In genomic region chr9:128553695-128554094, GRCh38 we compare ENCODE assay signal across 8 cellular contexts. TPM values are rescaled to one million over a fixed set of nuclear protein-coding genes. Genes with fewer than 3 reads are reported as not detected.
DNase-seq lines count a peak whose midpoint lies in the region; ATAC-seq and TF ChIP-seq lines count a peak whose summit lies in the region.

No MANE protein-coding gene starts in this region.

- intact Hi-C loops in dorsolateral prefrontal cortex (cut with DNase I) = loop anchor here (2.0 to 10.0 kb wide), 6 partner anchors 49 to 229 kb away; partner anchors contain the start of genes GLE1 (in 2 of the 2), COQ4 (in 1 of the 2), SET (in 1 of the 2) and TRUB2 (in 1 of the 2)

- H4K20me1 ChIP-seq in neural progenitor cell (ENCODE audit: low read depth) = peaks cover 51% of the 10 kb centered on the region

- CTCF ChIA-PET in BJ (lab: Yijun Ruan, JAX) (interaction anchor here (1.0 to 1.7 kb wide), 3 partner anchors 14 to 115 kb away, joined by 3 to 7 read pairs (median 4); no protein-coding TSS in a partner anchor), T-cell (lab: Charles Lee) (no interaction called here)

- peaks cover 35% of the 10 kb centered on the region for H3K4me1 ChIP-seq in neural progenitor cell

- H3K4me3 Mint-ChIP-seq in neural progenitor cell (no peak overlapping the region), T-cell (no peak overlapping the region)

- H3K36me3 ChIP-seq in BJ (ENCODE audit: control insufficient read depth, insufficient read depth, low read length) (no peaks in the 10 kb centered on the region), MG63 (peaks cover 6% of the 10 kb centered on the region), neural progenitor cell (no peaks in the 10 kb centered on the region)

- ATAC-seq in T-cell (replicated peaks in 1 of 4) = no peak

- peaks cover 2% of the 10 kb centered on the region for H3K27me3 Mint-ChIP-seq in neural progenitor cell (ENCODE audit: insufficient read depth, low read depth)
- no peaks in the 10 kb centered on the region for H3K27me3 Mint-ChIP-seq in T-cell

- TF ChIP-seq CTCF in BJ (IDR thresholded peaks at IDR 0.05; ENCODE audit: insufficient read depth, low read depth, low read length) = no peak
- TF ChIP-seq CTCF in dorsolateral prefrontal cortex (IDR thresholded peaks at IDR 0.05 in 54 of 56, conservative IDR thresholded peaks at IDR 0.05 in 2 of 56; ENCODE audit: low read depth in 1 of 56, partially characterized antibody in 56 of 56) = no peak
- TF ChIP-seq CTCF in neural progenitor cell (IDR thresholded peaks at IDR 0.05) = no peak

- peaks cover 54% of the 10 kb centered on the region for H3K79me2 ChIP-seq in neural progenitor cell (ENCODE audit: low read depth)

- H3K27me3 ChIP-seq in BJ (ENCODE audit: control insufficient read depth, insufficient read depth, low read length) = no peaks in the 10 kb centered on the region
- no peaks in the 10 kb centered on the region for H3K27me3 ChIP-seq in MG63
- H3K27me3 ChIP-seq in dorsolateral prefrontal cortex = no peaks in the 10 kb centered on the region
- no peaks in the 10 kb centered on the region for H3K27me3 ChIP-seq in neural progenitor cell

- peak overlapping the region; percentile 91 for H3K4me2 ChIP-seq in neural progenitor cell

- no peaks in the 10 kb centered on the region for H3K9me3 Mint-ChIP-seq in neural progenitor cell
- no peaks in the 10 kb centered on the region for H3K9me3 Mint-ChIP-seq in T-cell

- H3K27ac Mint-ChIP-seq in neural progenitor cell (no peak overlapping the region), T-cell (no peak overlapping the region)

- POLR2A ChIA-PET in BJ (lab: Charles Lee) = interaction anchor here (0.7 kb wide), 1 partner anchor 101 kb away, joined by 6 read pairs; no protein-coding TSS in a partner anchor
- POLR2A ChIA-PET in T-cell (lab: Charles Lee) = interaction anchor here (0.6 to 1.1 kb wide), 4 partner anchors 9 to 1728 kb away, joined by 3 to 4 read pairs (median 4); no protein-coding TSS in a partner anchor

- H3K27ac ChIP-seq in dorsolateral prefrontal cortex = peak overlapping the region in 58 of 59 donors; percentile 10 to 99 (median 96)
- H3K27ac ChIP-seq in neural progenitor cell = no peak overlapping the region

- H3K4me3 ChIP-seq in BJ (ENCODE audit: low read depth, low read length) (peak overlapping the region; percentile 92), MG63 (peak overlapping the region; percentile 89), dorsolateral prefrontal cortex (peak overlapping the region; percentile 54 to 99 (median 92)), neural progenitor cell (peak overlapping the region; percentile 94)

- H3K9ac ChIP-seq in neural progenitor cell = peak overlapping the region; percentile 76

- H2AFZ ChIP-seq in neural progenitor cell (replicated peaks) = no peak overlapping the region

- H3F3A ChIP-seq in neural progenitor cell (ENCODE audit: low read depth) = peaks cover 29% of the 10 kb centered on the region

- no peaks in the 10 kb centered on the region for H3K36me3 Mint-ChIP-seq in neural progenitor cell
- no peaks in the 10 kb centered on the region for H3K36me3 Mint-ChIP-seq in T-cell

- H3K4me1 Mint-ChIP-seq in neural progenitor cell (peaks cover 46% of the 10 kb centered on the region), T-cell (peaks cover 29 to 47% (median 35%) of the 10 kb centered on the region in 3 donors)

- H3K9me3 ChIP-seq in MG63 = no peaks in the 10 kb centered on the region
- H3K9me3 ChIP-seq in neural progenitor cell (ENCODE audit: low read depth) = no peaks in the 10 kb centered on the region

- DNase-seq in BJ (ENCODE audit: low read depth) = no peak
- DNase-seq in MG63 = no peak
- no peak for DNase-seq in dorsolateral prefrontal cortex
- no peak for DNase-seq in neural progenitor cell (ENCODE audit: low spot score)
- DNase-seq in NOMO-1 treated with dmso at 0.1 percent for 144 hours (lab: John Stamatoyannopoulos, UW; ENCODE audit: unreplicated experiment) = no peak
- no peak for DNase-seq in T-cell
- no peak for DNase-seq in mesenteric fat pad (ENCODE audit: low spot score)
- no peak for DNase-seq in NCI-H187 treated with DMSO at 0.1 percent for 48 hours (lab: John Stamatoyannopoulos, UW)

RNA-seq across cellular contexts. Expression of gene SPTAN1, which starts 1.3 kb away (rescaled TPM):
- 201 and 317 TPM in 2 replicates for polyA plus RNA-seq in BJ (2011; rRNA removed)
- 561 and 622 TPM in 2 replicates for polyA minus RNA-seq in BJ (2011; rRNA and poly(A)+ RNA removed)
- 82.6 and 111 TPM in 2 replicates for total RNA-seq in MG63 (2014; rRNA removed; shearing (Covaris generic); ENCODE audit: low replicate concordance)
- total RNA-seq in dorsolateral prefrontal cortex (1,000 to 10,000 TPM in 93 of 120 experiments, 100 to 1,000 TPM in 27; 588 to 1,376 (median 1,110) TPM), neural progenitor cell (ENCODE audit: low replicate concordance) (112 and 141 TPM in 2 replicates), T-cell (100 to 1,000 TPM; 446 to 594 (median 461) TPM), mesenteric fat pad (361 TPM)

RNA-seq across cellular contexts. Expression of gene GLE1, which starts 49.2 kb away (rescaled TPM):
- polyA plus RNA-seq in BJ (2011; rRNA removed) = 22.0 and 25.0 TPM in 2 replicates
- 15.7 and 23.0 TPM in 2 replicates for polyA minus RNA-seq in BJ (2011; rRNA and poly(A)+ RNA removed)
- 58.5 and 60.3 TPM in 2 replicates for total RNA-seq in MG63 (2014; rRNA removed; shearing (Covaris generic); ENCODE audit: low replicate concordance)
- total RNA-seq in dorsolateral prefrontal cortex (10 to 100 TPM; 11.7 to 22.4 (median 16.7) TPM), neural progenitor cell (ENCODE audit: low replicate concordance) (22.7 and 26.3 TPM in 2 replicates), T-cell (10 to 100 TPM; 15.5 to 30.5 (median 29.1) TPM), mesenteric fat pad (19.0 TPM)
